8 cellular contexts compared by ENCODE assay signal in genomic region chr17:44123356-44124117, GRCh38. TPM values are rescaled to one million over a fixed set of nuclear protein-coding genes. Genes with fewer than 3 reads are reported as not detected.
A peak's percentile ranks its signal among the peaks of the same experiment; 100 is the strongest.
DNase-seq lines count a peak whose midpoint lies in the region; ATAC-seq and TF ChIP-seq lines count a peak whose summit lies in the region.

Gene HDAC5, minus strand, starts transcription at chr17:44123641. Its CDS starts 6,126 bp downstream, at chr17:44117515.

- H3K27ac Mint-ChIP-seq in activated naive CD8-positive, alpha-beta T cell, result peak within 1 kb of the TSS; percentile 98
- H3K27ac Mint-ChIP-seq in glutamatergic neuron (ENCODE audit: unreplicated experiment) (peak within 1 kb of the TSS; percentile 96), osteocyte (ENCODE audit: unreplicated experiment) (peak within 1 kb of the TSS; percentile 98)

- peak; percentile 96 for DNase-seq in GM12865 (ENCODE audit: low read depth)
- DNase-seq in NCI-H1105 (lab: John Stamatoyannopoulos, UW), result peak; percentile 86
- DNase-seq in SKM-1 treated with dmso at 0.1 percent for 144 hours (lab: John Stamatoyannopoulos, UW; ENCODE audit: unreplicated experiment), result peak; percentile 93
- DNase-seq in glutamatergic neuron, result peak; percentile 95
- DNase-seq in osteocyte (ENCODE audit: extremely low spot score, unreplicated experiment), result peak; percentile 98
- peak; percentile 90 for DNase-seq in thoracic aorta (ENCODE audit: low spot score)

- ATAC-seq in HG02642 (IDR thresholded peaks at IDR 0.05; ENCODE audit: poor library complexity, unreplicated experiment) (peak; percentile 95), thoracic aorta (ENCODE audit: insufficient number of reproducible peaks, low FRiP score, low read depth) (peak; percentile 87)

- H3K36me3 ChIP-seq in thoracic aorta, result no peaks in the 10 kb centered on the region

- H3K27me3 ChIP-seq in thoracic aorta (replicated peaks; ENCODE audit: insufficient read depth), result no peaks in the 10 kb centered on the region

- H3K9me3 Mint-ChIP-seq in activated naive CD8-positive, alpha-beta T cell (ENCODE audit: low read depth), result no peaks in the 10 kb centered on the region
- peaks cover 13% of the 10 kb centered on the region for H3K9me3 Mint-ChIP-seq in glutamatergic neuron (ENCODE audit: unreplicated experiment)
- no peaks in the 10 kb centered on the region for H3K9me3 Mint-ChIP-seq in osteocyte (ENCODE audit: unreplicated experiment)

- H3K4me3 Mint-ChIP-seq in activated naive CD8-positive, alpha-beta T cell, result peak within 1 kb of the TSS; percentile 92
- H3K4me3 Mint-ChIP-seq in glutamatergic neuron (ENCODE audit: unreplicated experiment) (peak within 1 kb of the TSS; percentile 97), osteocyte (ENCODE audit: unreplicated experiment) (peak within 1 kb of the TSS; percentile 93)

- peak within 1 kb of the TSS; percentile 92 for H3K4me3 ChIP-seq in GM12865 (ENCODE audit: low read depth, low read length)
- H3K4me3 ChIP-seq in thoracic aorta, result peak within 1 kb of the TSS; percentile 99

- peak within 1 kb of the TSS; percentile 92 to 97 for H3K27ac ChIP-seq in thoracic aorta

- H3K4me1 Mint-ChIP-seq in activated naive CD8-positive, alpha-beta T cell (ENCODE audit: low read depth), result peaks cover 36% of the 10 kb centered on the region
- peaks cover 31% of the 10 kb centered on the region for H3K4me1 Mint-ChIP-seq in glutamatergic neuron (ENCODE audit: low read depth, unreplicated experiment)
- peaks cover 24% of the 10 kb centered on the region for H3K4me1 Mint-ChIP-seq in osteocyte (ENCODE audit: unreplicated experiment)

- no peaks in the 10 kb centered on the region for H3K36me3 Mint-ChIP-seq in activated naive CD8-positive, alpha-beta T cell
- no peaks in the 10 kb centered on the region for H3K36me3 Mint-ChIP-seq in glutamatergic neuron (ENCODE audit: unreplicated experiment)
- H3K36me3 Mint-ChIP-seq in osteocyte (ENCODE audit: unreplicated experiment), result no peaks in the 10 kb centered on the region

- H3K4me1 ChIP-seq in thoracic aorta (ENCODE audit: control insufficient read depth in 1 of 2, low read depth in 2 of 2), result peaks cover 27 to 41% of the 10 kb centered on the region in 2 donors

- no peaks in the 10 kb centered on the region for H3K27me3 Mint-ChIP-seq in activated naive CD8-positive, alpha-beta T cell
- H3K27me3 Mint-ChIP-seq in glutamatergic neuron (ENCODE audit: unreplicated experiment) (peaks cover 6% of the 10 kb centered on the region), osteocyte (ENCODE audit: unreplicated experiment) (no peaks in the 10 kb centered on the region)

- TF ChIP-seq CTCF in GM12865 (IDR thresholded peaks at IDR 0.05; ENCODE audit: insufficient read depth, low read depth, low read length, missing control alignments), result peak; percentile 67
- TF ChIP-seq CTCF in glutamatergic neuron (IDR thresholded peaks at IDR 0.05; ENCODE audit: partially characterized antibody, unreplicated experiment), result no peak
- TF ChIP-seq CTCF in osteocyte (IDR thresholded peaks at IDR 0.05), result peak; percentile 68
- TF ChIP-seq CTCF in thoracic aorta (IDR thresholded peaks at IDR 0.05), result peak; percentile 41

- H3K9me3 ChIP-seq in thoracic aorta, result no peaks in the 10 kb centered on the region

RNA-seq across cellular contexts. Expression of gene HDAC5, which starts in this region (rescaled TPM):
- total RNA-seq in glutamatergic neuron (ENCODE audit: unreplicated experiment), result 185 TPM
- total RNA-seq in osteocyte, result 42.0 and 44.4 TPM in 2 replicates
- total RNA-seq in thoracic aorta, result 100 to 1,000 TPM in 1 of 2 donors, 10 to 100 TPM in 1; 76.9 to 115 TPM

Comparison
In these comparisons a context has a peak if more than half of its experiments do, and no peak if none do; other contexts are left out.
1. Peak in every context shown above with its lines: DNase-seq, ATAC-seq, H3K4me3 ChIP-seq and H3K27ac ChIP-seq.